8 cellular contexts compared by ENCODE assay signal in the genomic region with DNA sequence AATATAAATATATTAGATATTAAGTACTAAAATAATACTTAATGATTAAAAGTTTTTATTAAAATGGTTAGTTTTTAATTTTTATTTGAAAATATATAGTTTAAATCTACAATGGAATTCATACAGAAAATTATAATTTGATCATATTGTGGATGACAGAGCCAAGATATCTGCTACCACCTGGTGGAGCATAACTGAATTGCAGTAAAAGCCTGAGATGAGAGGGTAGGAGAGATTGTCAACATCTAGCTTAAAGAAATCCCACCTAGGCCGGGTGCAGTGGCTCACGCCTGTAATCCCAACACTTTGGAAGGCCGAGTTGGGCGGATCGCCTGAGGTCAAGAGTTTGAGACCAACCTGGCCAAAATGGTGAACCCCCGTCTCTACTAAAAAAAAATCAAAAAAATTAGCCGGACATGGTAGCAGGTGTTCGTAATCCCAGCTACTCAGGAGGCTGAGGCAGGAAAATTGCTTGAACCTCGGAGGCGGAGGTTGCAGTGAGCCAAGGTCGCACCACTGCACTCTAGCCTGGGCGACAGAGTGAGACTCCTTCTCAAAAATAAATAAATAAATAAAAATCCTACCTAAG. TPM values are rescaled to one million over a fixed set of nuclear protein-coding genes. Genes with fewer than 3 reads are reported as not detected.
A peak's percentile ranks its signal among the peaks of the same experiment; 100 is the strongest.
DNase-seq lines count a peak whose midpoint lies in the region; ATAC-seq, FAIRE-seq and TF ChIP-seq lines count a peak whose summit lies in the region.

No MANE protein-coding gene starts in this region.

- no peak overlapping the region for H2BK120ac ChIP-seq in mesenchymal stem cell (ENCODE audit: low read depth, low read length)

- intact Hi-C loops in activated CD4-positive, alpha-beta T cell treated with anti-CD3 and anti-CD28 coated beads for 36 hours (cut with DNase I, micrococcal nuclease) = loop anchor here (1.0 to 5.0 kb wide), 6 partner anchors 41 to 754 kb away; no protein-coding TSS in a partner anchor
- intact Hi-C loops in GM12878 (cut with micrococcal nuclease; ENCODE audit: unreplicated experiment) = loop anchor here (1.0 to 2.0 kb wide), 5 partner anchors 42 to 751 kb away; no protein-coding TSS in a partner anchor
- intact Hi-C loops in Right ventricle myocardium inferior (cut with DNase I) = no loop called here

- H3K4me1 Mint-ChIP-seq in activated CD4-positive, alpha-beta T cell treated with anti-CD3 and anti-CD28 coated beads for 36 hours = peaks cover 18% of the 10 kb centered on the region

- peak overlapping the region; percentile 86 for H3K27ac ChIP-seq in GM12878 (ENCODE audit: control insufficient read depth, insufficient read depth)
- H3K27ac ChIP-seq in mesenchymal stem cell (ENCODE audit: low read length, poor library complexity, severe bottlenecking) = no peak overlapping the region

- H3K18ac ChIP-seq in mesenchymal stem cell (ENCODE audit: low read depth in 1 of 2, low read length in 2 of 2) = no peak overlapping the region

- H4K91ac ChIP-seq in mesenchymal stem cell (ENCODE audit: low read length) = no peak overlapping the region

- CTCF ChIA-PET in activated CD4-positive, alpha-beta T cell treated with anti-CD3 and anti-CD28 coated beads for 36 hours (lab: Charles Lee) = interaction anchor here (0.6 to 3.6 kb wide), 22 partner anchors 10 to 754 kb away, joined by 3 to 54 read pairs (median 4); partner anchors contain the start of genes FAM162A and POLQ
- CTCF ChIA-PET in GM12878 (lab: Yijun Ruan, JAX) = interaction anchor here (0.6 to 3.9 kb wide), 36 partner anchors 8 to 753 kb away, joined by 3 to 81 read pairs (median 4); partner anchors contain the start of genes FAM162A and POLQ

- no peaks in the 10 kb centered on the region for H3K9me3 Mint-ChIP-seq in activated CD4-positive, alpha-beta T cell treated with anti-CD3 and anti-CD28 coated beads for 36 hours (ENCODE audit: low read depth)

- no peaks in the 10 kb centered on the region for H3K36me3 Mint-ChIP-seq in activated CD4-positive, alpha-beta T cell treated with anti-CD3 and anti-CD28 coated beads for 36 hours (ENCODE audit: low read depth)

- no peak overlapping the region for H3K4me3 Mint-ChIP-seq in activated CD4-positive, alpha-beta T cell treated with anti-CD3 and anti-CD28 coated beads for 36 hours

- H2AK5ac ChIP-seq in mesenchymal stem cell (ENCODE audit: low read length, severe bottlenecking) = no peak overlapping the region

- peak; percentile 59 for ATAC-seq in activated CD4-positive, alpha-beta T cell treated with anti-CD3 and anti-CD28 coated beads for 36 hours
- ATAC-seq in GM12878 (peak; percentile 23; the same call in 1 of the 3 replicates), HG03571 (IDR thresholded peaks at IDR 0.05; ENCODE audit: unreplicated experiment) (no peak), HG02763 (IDR thresholded peaks at IDR 0.05; ENCODE audit: unreplicated experiment) (no peak), Right ventricle myocardium inferior (no peak)

- H3K36me3 ChIP-seq in GM12878 (ENCODE audit: control insufficient read depth in 2 of 2, insufficient read depth in 2 of 2, low read length in 1 of 2) (no peaks in the 10 kb centered on the region), mesenchymal stem cell (ENCODE audit: control insufficient read depth in 1 of 2, insufficient read depth in 2 of 2, low read depth in 1 of 2, low read length in 2 of 2) (no peaks in the 10 kb centered on the region)

- no peak overlapping the region for H2AFZ ChIP-seq in GM12878 (ENCODE audit: control insufficient read depth, low read depth, low read length)
- no peak overlapping the region for H2AFZ ChIP-seq in mesenchymal stem cell (ENCODE audit: low read depth, low read length)

- no peak overlapping the region for H3K23ac ChIP-seq in mesenchymal stem cell (ENCODE audit: low read length in 2 of 2)

- TF ChIP-seq EP300 in GM12878 (IDR thresholded peaks at IDR 0.05; ENCODE audit: borderline replicate concordance in 1 of 2, control insufficient read depth in 1 of 2, low read depth in 2 of 2, low read length in 2 of 2) = no peak

- FAIRE-seq in GM12878 (lab: Jason Lieb, UNC) = no peak

- H3K79me1 ChIP-seq in mesenchymal stem cell (replicated peaks; ENCODE audit: low read length, poor library complexity, severe bottlenecking) = no peaks in the 10 kb centered on the region

- TF ChIP-seq RAD21 in GM12878 (IDR thresholded peaks at IDR 0.05; ENCODE audit: insufficient read depth, low read depth, low read length) = peak; percentile 84

- no peak overlapping the region for H3K14ac ChIP-seq in mesenchymal stem cell (ENCODE audit: low read length in 2 of 2)

- H4K8ac ChIP-seq in mesenchymal stem cell (ENCODE audit: low read length) = no peak overlapping the region

- POLR2A ChIA-PET in activated CD4-positive, alpha-beta T cell treated with anti-CD3 and anti-CD28 coated beads for 36 hours (lab: Charles Lee) = interaction anchor here (1.3 kb wide), 1 partner anchor 198 kb away, joined by 4 read pairs; no protein-coding TSS in a partner anchor
- POLR2A ChIA-PET in GM12878 (lab: Charles Lee) = interaction anchor here (0.6 to 1.8 kb wide), 9 partner anchors 23 to 202 kb away, joined by 3 to 8 read pairs (median 3); no protein-coding TSS in a partner anchor

- no peak overlapping the region for H3K4ac ChIP-seq in mesenchymal stem cell (ENCODE audit: low read depth in 1 of 2, low read length in 2 of 2)

- 81% methylated on average over 12 of the region's 12 CpGs for WGBS in GM12878 (ENCODE audit: insufficient coverage, insufficient replicate concordance, low lambda C conversion rate, missing lambda C conversion rate)
- WGBS in mesenchymal stem cell = 82% methylated on average over 11 of the region's 12 CpGs

- peak; percentile 53 for DNase-seq in activated CD4-positive, alpha-beta T cell treated with anti-CD3 and anti-CD28 coated beads for 36 hours
- no peak for DNase-seq in activated CD4-positive, alpha-beta T cell treated with anti-CD3 and anti-CD28 coated beads for 1 hour
- peak; percentile 78 for DNase-seq in NCI-H82 (lab: John Stamatoyannopoulos, UW)
- DNase-seq in GM12878 (ENCODE audit: low read depth, low spot score) = no peak
- DNase-seq in mesenchymal stem cell = peak; percentile 10
- no peak for DNase-seq in Right ventricle myocardium inferior (ENCODE audit: missing footprints)

- RAD21 ChIA-PET in GM12878 (lab: Charles Lee; ENCODE audit: unreplicated experiment) = interaction anchor here (0.6 to 4.6 kb wide), 26 partner anchors 11 to 755 kb away, joined by 3 to 81 read pairs (median 5); partner anchors contain the start of genes CD86 and FAM162A

- no peaks in the 10 kb centered on the region for H3K27me3 ChIP-seq in GM12878 (replicated peaks in 1 of 2; ENCODE audit: control insufficient read depth in 2 of 2, insufficient read depth in 2 of 2, low read length in 1 of 2)
- peaks cover 0 to 4% of the 10 kb centered on the region in 2 experiments for H3K27me3 ChIP-seq in mesenchymal stem cell (ENCODE audit: control insufficient read depth in 1 of 2, insufficient read depth in 1 of 2, low read length in 2 of 2)

- H3K9ac ChIP-seq in GM12878 (ENCODE audit: control insufficient read depth, insufficient read depth, low read length) (no peak overlapping the region), mesenchymal stem cell (ENCODE audit: low read length) (no peak overlapping the region)

- H2BK15ac ChIP-seq in mesenchymal stem cell (ENCODE audit: low read depth, poor library complexity, severe bottlenecking) = no peak overlapping the region

- no peak overlapping the region for H2BK12ac ChIP-seq in mesenchymal stem cell (ENCODE audit: low read length in 2 of 2)

- H3K27me3 Mint-ChIP-seq in activated CD4-positive, alpha-beta T cell treated with anti-CD3 and anti-CD28 coated beads for 36 hours = no peaks in the 10 kb centered on the region

- BruUV-seq in GM12878 (replicated peaks; lab: Mats Ljungman, UMichigan) = no TSS peak

- in situ Hi-C loops in GM12878 (cut with MboI) = loop anchor here (5.0 kb wide), 1 partner anchor 198 kb away; no protein-coding TSS in a partner anchor

- H3K4me3 ChIP-seq in GM12878 (no peak overlapping the region), mesenchymal stem cell (ENCODE audit: insufficient read depth in 1 of 2, low read depth in 1 of 2, low read length in 2 of 2) (no peak overlapping the region)

- H3K27ac Mint-ChIP-seq in activated CD4-positive, alpha-beta T cell treated with anti-CD3 and anti-CD28 coated beads for 36 hours = no peak overlapping the region

- TF ChIP-seq POLR2A in GM12878 (IDR thresholded peaks at IDR 0.05; ENCODE audit: low read depth, low read length) = no peak

- H3K4me1 ChIP-seq in GM12878 (ENCODE audit: control insufficient read depth, insufficient read depth, low read length) (peaks cover 53% of the 10 kb centered on the region), mesenchymal stem cell (ENCODE audit: control insufficient read depth, insufficient read depth, low read depth, low read length) (no peaks in the 10 kb centered on the region)

- H3K9me3 ChIP-seq in GM12878 (replicated peaks; ENCODE audit: control insufficient read depth, insufficient read depth, low read length) = peaks cover 4% of the 10 kb centered on the region
- no peaks in the 10 kb centered on the region for H3K9me3 ChIP-seq in mesenchymal stem cell (ENCODE audit: control insufficient read depth, low read length)

- H4K20me1 ChIP-seq in GM12878 (ENCODE audit: control insufficient read depth, insufficient read depth) = no peaks in the 10 kb centered on the region

- no peak overlapping the region for H3K4me2 ChIP-seq in GM12878 (ENCODE audit: control insufficient read depth, insufficient read depth)
- no peak overlapping the region for H3K4me2 ChIP-seq in mesenchymal stem cell (ENCODE audit: low read length, poor library complexity, severe bottlenecking)

- H2BK5ac ChIP-seq in mesenchymal stem cell (ENCODE audit: low read depth, low read length, poor library complexity, severe bottlenecking) = no peak overlapping the region

- SMC1A ChIA-PET in GM12878 (lab: Charles Lee; ENCODE audit: uncharacterized antibody, unreplicated experiment) = interaction anchor here (1.2 to 10.0 kb wide), 27 partner anchors 8 to 417 kb away, joined by 3 to 204 read pairs (median 5); partner anchors contain the start of gene FAM162A

- TF ChIP-seq CTCF in GM12878 (IDR thresholded peaks at IDR 0.05 in 2 of 3, conservative IDR thresholded peaks at IDR 0.05 in 1 of 3; ENCODE audit: control insufficient read depth in 2 of 3, extremely low read depth in 1 of 3, insufficient read depth in 1 of 3, low read depth in 3 of 3, low read length in 3 of 3) = peak; percentile 52 to 59 (median 57)

- no peaks in the 10 kb centered on the region for H3K79me2 ChIP-seq in GM12878 (ENCODE audit: control insufficient read depth, insufficient read depth, low read length)

RNA-seq across cellular contexts. Expression of gene CSTA, which starts 25.1 kb away (rescaled TPM):
- total RNA-seq in activated CD4-positive, alpha-beta T cell treated with anti-CD3 and anti-CD28 coated beads for 36 hours = not detected
- total RNA-seq in GM12878 (2013; cell fraction: nucleolus; rRNA removed) = not detected in 2 replicates
- total RNA-seq in GM12878 (2014; rRNA removed) (1.8 and 1.9 TPM in 2 replicates), GM12878 (2014; rRNA removed; fragmentation: Illumina TruSeq; extraction: Trizol) (4.2 and 4.6 TPM in 2 replicates), GM12878 (2021) (1.8 and 2.1 TPM in 2 replicates), Right ventricle myocardium inferior (2.5 TPM)
- 0.55 TPM for polyA plus RNA-seq in GM12878 (2011; ENCODE audit: low read depth)
- polyA plus RNA-seq in GM12878 (2011; rRNA removed) (1.9 and 3.5 TPM in 2 replicates), GM12878 (2014; fragmentation: Illumina TruSeq; extraction: Trizol) (6.7 and 15.4 TPM in 2 replicates), GM12878 (2014; fragmentation: Nextera tagmentation; extraction: Ambion mirVana) (1 to 10 TPM; 2.7 to 3.9 TPM), GM12878 (2014; rRNA removed) (2.2 and 5.6 TPM in 2 replicates), GM12878 (2016; fragmentation: Nextera tagmentation; extraction: Ambion mirVana) (1 to 10 TPM; 3.1 to 3.7 TPM)
- 0.39 and 0.64 TPM in 2 replicates for polyA plus RNA-seq in GM12878 (2011; cell fraction: cytosol; rRNA removed)
- polyA plus RNA-seq in GM12878 (2011; cell fraction: nucleus; rRNA removed) = 0.57 and 0.76 TPM in 2 replicates
- polyA plus RNA-seq in GM12878 (2012) = 1.1 and 2.1 TPM in 2 replicates
- not detected in 2 replicates for polyA minus RNA-seq in GM12878 (2011; rRNA and poly(A)+ RNA removed)
- polyA minus RNA-seq in GM12878 (2011; cell fraction: cytosol; rRNA and poly(A)+ RNA removed) = not detected in 2 replicates
- not detected in 2 replicates for polyA minus RNA-seq in GM12878 (2011; cell fraction: nucleus; rRNA and poly(A)+ RNA removed)
- polyA plus RNA-seq in mesenchymal stem cell (2013, experiment 1 of 2) = 0.14 TPM
- 0.05 TPM for polyA plus RNA-seq in mesenchymal stem cell (2013, experiment 2 of 2)

Comparison
In these comparisons a context has a peak if more than half of its experiments do, and no peak if none do; other contexts are left out.
1. DNase-seq: peak in activated CD4-positive, alpha-beta T cell treated with anti-CD3 and anti-CD28 coated beads for 36 hours (single experiment), NCI-H82 (single experiment) and mesenchymal stem cell (single experiment); none in activated CD4-positive, alpha-beta T cell treated with anti-CD3 and anti-CD28 coated beads for 1 hour (single experiment), GM12878 (single experiment) and Right ventricle myocardium inferior (single experiment).
2. ATAC-seq: peak in activated CD4-positive, alpha-beta T cell treated with anti-CD3 and anti-CD28 coated beads for 36 hours (single experiment) and GM12878 (single experiment); none in HG03571 (single experiment), HG02763 (single experiment) and Right ventricle myocardium inferior (single experiment).